In genomic region chr15:43776718-43777292, GRCh38 we compare ENCODE assay signal across 9 cellular contexts. TPM values are rescaled to one million over a fixed set of nuclear protein-coding genes. Genes with fewer than 3 reads are reported as not detected.
DNase-seq lines count a peak whose midpoint lies in the region; ATAC-seq, FAIRE-seq and TF ChIP-seq lines count a peak whose summit lies in the region.
"Had no signal": no experiment of that assay in that cellular context is flagged by ENCODE, and none has a peak within 500 bp of the region (broad histone marks: within the 10 kb centered on the region; RNA-seq: fewer than 3 reads in every experiment).

A gene with protein sequence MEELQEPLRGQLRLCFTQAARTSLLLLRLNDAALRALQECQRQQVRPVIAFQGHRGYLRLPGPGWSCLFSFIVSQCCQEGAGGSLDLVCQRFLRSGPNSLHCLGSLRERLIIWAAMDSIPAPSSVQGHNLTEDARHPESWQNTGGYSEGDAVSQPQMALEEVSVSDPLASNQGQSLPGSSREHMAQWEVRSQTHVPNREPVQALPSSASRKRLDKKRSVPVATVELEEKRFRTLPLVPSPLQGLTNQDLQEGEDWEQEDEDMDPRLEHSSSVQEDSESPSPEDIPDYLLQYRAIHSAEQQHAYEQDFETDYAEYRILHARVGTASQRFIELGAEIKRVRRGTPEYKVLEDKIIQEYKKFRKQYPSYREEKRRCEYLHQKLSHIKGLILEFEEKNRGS (minus strand): TSS chr15:43776966. CDS start chr15:43776901, 65 bp downstream.

- TF ChIP-seq POLR2A in HepG2 (IDR thresholded peaks at IDR 0.05; ENCODE audit: insufficient read depth in 1 of 2, low read depth in 2 of 2, low read length in 2 of 2), result peak in 1 of 2 experiments; percentile 83; a peak in 2 of 4 replicates

- CTCF ChIA-PET in HepG2 (lab: Yijun Ruan, JAX; ENCODE audit: low intra/inter-chr PET ratio, low total read pairs), result no interaction called here

- peaks cover 15% of the 10 kb centered on the region for H3K4me1 ChIP-seq in HepG2 (ENCODE audit: insufficient read depth, low read length)

- POLR2A ChIA-PET in HepG2 (lab: Yijun Ruan, JAX), result interaction anchor here (1.0 to 4.0 kb wide), 7 partner anchors 13 to 406 kb away, joined by 3 to 34 read pairs (median 8); partner anchors contain the start of genes HYPK, MFAP1, PDIA3 and SERINC4

- peak within 1 kb of the TSS; percentile 66 for H3K4me3 ChIP-seq in choroid plexus epithelial cell (ENCODE audit: low read depth, low read length)
- peak within 1 kb of the TSS; percentile 65 to 97 (median 78) for H3K4me3 ChIP-seq in HepG2 (replicated peaks in 1 of 3; ENCODE audit: insufficient read depth in 1 of 3, low read depth in 2 of 3, low read length in 3 of 3)

- H3K9ac ChIP-seq in HepG2 (ENCODE audit: insufficient read depth, low read depth, low read length), result peak within 1 kb of the TSS; percentile 75

- intact Hi-C loops in HepG2 (cut with micrococcal nuclease; ENCODE audit: unreplicated experiment), result loop anchor here (1.0 kb wide), 1 partner anchor 8 kb away; no protein-coding TSS in a partner anchor

- no peak for FAIRE-seq in HepG2 (lab: Jason Lieb, UNC)
- FAIRE-seq: A204.1 had no signal

- peak within 1 kb of the TSS; percentile 86 for H3K27ac ChIP-seq in HepG2 (ENCODE audit: extremely low read length, insufficient read depth, low read length)

- peak within 1 kb of the TSS; percentile 98 for H2AFZ ChIP-seq in HepG2 (ENCODE audit: low read length)

- no peak for TF ChIP-seq RAD21 in HepG2 (CRISPR knock-in tag; IDR thresholded peaks at IDR 0.05)

- no peak for TF ChIP-seq EP300 in HepG2 (IDR thresholded peaks at IDR 0.05; ENCODE audit: low read depth in 2 of 2, low read length in 2 of 2)
- TF ChIP-seq EP300 in HepG2 (CRISPR knock-in tag; IDR thresholded peaks at IDR 0.05; ENCODE audit: borderline replicate concordance), result no peak

- in situ Hi-C loops in HepG2 (cut with HindIII; ENCODE audit: extremely low pct_ligation_motif_present, low pct_unique_long_range_greater_than_20kb), result loop anchor here (10.0 kb wide), 1 partner anchor 262 kb away; the partner anchor contains the start of gene MAP1A

- H3K79me2 ChIP-seq in HepG2 (ENCODE audit: insufficient read depth, low read length), result no peaks in the 10 kb centered on the region

- H3K4me2 ChIP-seq in HepG2 (ENCODE audit: low read depth, low read length), result peak within 1 kb of the TSS; percentile 99

- H3K36me3 ChIP-seq in HepG2 (replicated peaks in 1 of 2; ENCODE audit: control insufficient read depth in 1 of 2, insufficient read depth in 2 of 2, low read length in 2 of 2), result peaks cover 3 to 18% of the 10 kb centered on the region in 2 experiments; a peak in 2 of 5 replicates

- TF ChIP-seq CTCF in choroid plexus epithelial cell (conservative IDR thresholded peaks at IDR 0.05; ENCODE audit: low read depth, low read length), result no peak
- 0 out of 2 replicates have a peak, but pooled peaks have one; percentile 4 for TF ChIP-seq CTCF in HepG2 (CRISPR knock-in tag; IDR thresholded peaks at IDR 0.05)

- H4K20me1 ChIP-seq in HepG2 (ENCODE audit: insufficient read depth, low read length), result no peaks in the 10 kb centered on the region

- DNase-seq in NCI-H1417 (lab: John Stamatoyannopoulos, UW), result peak; percentile 77 to 87 (median 87)
- DNase-seq in NCI-H1417 treated with DMSO at 0.1 percent for 48 hours (lab: John Stamatoyannopoulos, UW), result no peak
- DNase-seq in NCI-H2196 (lab: John Stamatoyannopoulos, UW; ENCODE audit: unreplicated experiment), result peak; percentile 69
- DNase-seq in activated CD4-positive, alpha-beta T cell treated with anti-CD3 and anti-CD28 coated beads for 1 hour, result peak; percentile 67
- peak; percentile 52 for DNase-seq in choroid plexus epithelial cell (ENCODE audit: low read depth)
- DNase-seq in HepG2 (ENCODE audit: low spot score), result peak; percentile 56
- DNase-seq in stimulated activated CD4-positive, alpha-beta T cell treated with anti-CD3 and anti-CD28 coated beads, TNF-alpha, amount 100 ng/mL, for 1 hour (ENCODE audit: low read depth in 3 of 3, low spot score in 1 of 3), result peak; percentile 20 to 60 (median 57)

- BruUV-seq in HepG2 (replicated peaks; lab: Mats Ljungman, UMichigan), result no TSS peak

- no peaks in the 10 kb centered on the region for H3K9me3 ChIP-seq in HepG2 (ENCODE audit: low read length)

- WGBS in HepG2 (ENCODE audit: low lambda C conversion rate), result 1% methylated on average over 19 of the region's 41 CpGs

- no peaks in the 10 kb centered on the region for H3K27me3 ChIP-seq in HepG2 (ENCODE audit: control insufficient read depth in 1 of 2, insufficient read depth in 2 of 2, low read length in 2 of 2)

- peak; percentile 33 for ATAC-seq in HG03039 (IDR thresholded peaks at IDR 0.05; ENCODE audit: unreplicated experiment)
- peak; percentile 72 for ATAC-seq in HepG2

TF ChIP-seq in HepG2, 621 proteins besides CTCF, POLR2A, EP300 and RAD21 (continues in another document):
- 0 out of 2 replicates have a peak, but pooled peaks have one; percentile 43 for TF ChIP-seq SP4 (CRISPR knock-in tag; IDR thresholded peaks at IDR 0.05)
- TF ChIP-seq, protein P1, sequence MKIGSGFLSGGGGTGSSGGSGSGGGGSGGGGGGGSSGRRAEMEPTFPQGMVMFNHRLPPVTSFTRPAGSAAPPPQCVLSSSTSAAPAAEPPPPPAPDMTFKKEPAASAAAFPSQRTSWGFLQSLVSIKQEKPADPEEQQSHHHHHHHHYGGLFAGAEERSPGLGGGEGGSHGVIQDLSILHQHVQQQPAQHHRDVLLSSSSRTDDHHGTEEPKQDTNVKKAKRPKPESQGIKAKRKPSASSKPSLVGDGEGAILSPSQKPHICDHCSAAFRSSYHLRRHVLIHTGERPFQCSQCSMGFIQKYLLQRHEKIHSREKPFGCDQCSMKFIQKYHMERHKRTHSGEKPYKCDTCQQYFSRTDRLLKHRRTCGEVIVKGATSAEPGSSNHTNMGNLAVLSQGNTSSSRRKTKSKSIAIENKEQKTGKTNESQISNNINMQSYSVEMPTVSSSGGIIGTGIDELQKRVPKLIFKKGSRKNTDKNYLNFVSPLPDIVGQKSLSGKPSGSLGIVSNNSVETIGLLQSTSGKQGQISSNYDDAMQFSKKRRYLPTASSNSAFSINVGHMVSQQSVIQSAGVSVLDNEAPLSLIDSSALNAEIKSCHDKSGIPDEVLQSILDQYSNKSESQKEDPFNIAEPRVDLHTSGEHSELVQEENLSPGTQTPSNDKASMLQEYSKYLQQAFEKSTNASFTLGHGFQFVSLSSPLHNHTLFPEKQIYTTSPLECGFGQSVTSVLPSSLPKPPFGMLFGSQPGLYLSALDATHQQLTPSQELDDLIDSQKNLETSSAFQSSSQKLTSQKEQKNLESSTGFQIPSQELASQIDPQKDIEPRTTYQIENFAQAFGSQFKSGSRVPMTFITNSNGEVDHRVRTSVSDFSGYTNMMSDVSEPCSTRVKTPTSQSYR (CRISPR knock-in tag; IDR thresholded peaks at IDR 0.05; ENCODE audit: borderline replicate concordance), result no peak
- TF ChIP-seq, protein P2, sequence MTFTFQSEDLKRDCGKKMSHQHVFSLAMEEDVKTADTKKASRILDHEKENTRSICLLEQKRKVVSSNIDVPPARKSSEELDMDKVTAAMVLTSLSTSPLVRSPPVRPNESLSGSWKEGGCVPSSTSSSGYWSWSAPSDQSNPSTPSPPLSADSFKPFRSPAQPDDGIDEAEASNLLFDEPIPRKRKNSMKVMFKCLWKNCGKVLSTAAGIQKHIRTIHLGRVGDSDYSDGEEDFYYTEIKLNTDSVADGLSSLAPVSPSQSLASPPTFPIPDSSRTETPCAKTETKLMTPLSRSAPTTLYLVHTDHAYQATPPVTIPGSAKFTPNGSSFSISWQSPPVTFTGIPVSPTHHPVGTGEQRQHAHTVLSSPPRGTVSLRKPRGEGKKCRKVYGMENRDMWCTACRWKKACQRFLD (CRISPR knock-in tag; IDR thresholded peaks at IDR 0.05; ENCODE audit: borderline replicate concordance), result no peak
- TF ChIP-seq MAX (IDR thresholded peaks at IDR 0.05), result no peak
- no peak for TF ChIP-seq TP53 (CRISPR knock-in tag; conservative IDR thresholded peaks at IDR 0.05)

RNA-seq across cellular contexts. Expression of the gene that starts here (rescaled TPM):
- 5.8 and 6.1 TPM in 2 replicates for total RNA-seq in HepG2 (2016; rRNA removed; fragmentation: Illumina TruSeq; extraction: Trizol)
- 1.9 and 3.2 TPM in 2 replicates for total RNA-seq in HepG2 (2016; cell fraction: cytosol; rRNA removed; fragmentation: Illumina TruSeq; extraction: Trizol; ENCODE audit: low read depth)
- 6.7 and 7.2 TPM in 2 replicates for total RNA-seq in HepG2 (2016; cell fraction: insoluble cytoplasmic fraction; rRNA removed; fragmentation: Illumina TruSeq; extraction: Trizol)
- 2.9 and 3.4 TPM in 2 replicates for total RNA-seq in HepG2 (2016; cell fraction: membrane; rRNA removed; fragmentation: Illumina TruSeq; extraction: Trizol)
- 5.9 and 8.5 TPM in 2 replicates for total RNA-seq in HepG2 (2016; cell fraction: nucleus; rRNA removed; fragmentation: Illumina TruSeq; extraction: Trizol)
- polyA plus RNA-seq in HepG2 (2011; rRNA removed), result 8.8 and 9.1 TPM in 2 replicates
- polyA plus RNA-seq in HepG2 (2011; cell fraction: cytosol; rRNA removed), result 5.0 and 6.3 TPM in 2 replicates
- 18.3 and 18.6 TPM in 2 replicates for polyA plus RNA-seq in HepG2 (2011; cell fraction: nucleus; rRNA removed)
- polyA plus RNA-seq in HepG2 (2012), result 4.2 and 4.8 TPM in 2 replicates
- polyA plus RNA-seq in HepG2 (2016; cell fraction: cytosol; fragmentation: Illumina TruSeq; extraction: Trizol; ENCODE audit: low read depth), result 1.6 and 1.7 TPM in 2 replicates
- 5.0 and 5.2 TPM in 2 replicates for polyA plus RNA-seq in HepG2 (2016; cell fraction: insoluble cytoplasmic fraction; fragmentation: Illumina TruSeq; extraction: Trizol; ENCODE audit: low read depth)
- polyA plus RNA-seq in HepG2 (2016; cell fraction: membrane; fragmentation: Illumina TruSeq; extraction: Trizol; ENCODE audit: low read depth), result 1.9 and 3.1 TPM in 2 replicates
- 8.2 and 10.0 TPM in 2 replicates for polyA plus RNA-seq in HepG2 (2016; cell fraction: nucleus; fragmentation: Illumina TruSeq; extraction: Trizol; ENCODE audit: insufficient read depth, low read depth)
- polyA minus RNA-seq in HepG2 (2011; rRNA and poly(A)+ RNA removed; ENCODE audit: low replicate concordance), result 15.0 and 20.6 TPM in 2 replicates
- polyA minus RNA-seq in HepG2 (2011; cell fraction: cytosol; rRNA and poly(A)+ RNA removed), result 3.4 and 3.7 TPM in 2 replicates
- polyA minus RNA-seq in HepG2 (2011; cell fraction: nucleus; rRNA and poly(A)+ RNA removed), result 9.5 and 9.9 TPM in 2 replicates
